8 cellular contexts compared by ENCODE assay signal in genomic region chr4:164971929-164972328, GRCh38. TPM values are rescaled to one million over a fixed set of nuclear protein-coding genes. Genes with fewer than 3 reads are reported as not detected.
"Had no signal": no experiment of that assay in that cellular context is flagged by ENCODE, and none has a peak within 500 bp of the region (broad histone marks: within the 10 kb centered on the region; RNA-seq: fewer than 3 reads in every experiment).

No MANE protein-coding gene starts in this region.

RNA-seq across cellular contexts. Expression of gene TRIM61, which starts 5.5 kb away (rescaled TPM):
- total RNA-seq: RPMI7951 had no signal

RNA-seq across cellular contexts. Expression of gene TRIM60, which starts 59.9 kb away (rescaled TPM):
- total RNA-seq: activated CD8-positive, alpha-beta T cell treated with anti-CD3 and anti-CD28 coated beads for 36 hours; activated naive CD8-positive, alpha-beta T cell treated with anti-CD3 and anti-CD28 coated beads for 36 hours; activated T-cell treated with anti-CD3 and anti-CD28 coated beads, Interleukin-2, amount 50 U/mL, for 72 hours; activated T-helper 2 cell treated with anti-CD3 and anti-CD28 coated beads, Interferon-gamma antibody, Interleukin-2, Interleukin-4, amounts not matched to agents 10 μg/mL and 5 μg/mL and 100 μg/mL, durations not matched to agents 14 hours and 24 hours and 36 hours; cardiac septum; RPMI7951; T-helper 2 cell treated with Interferon-gamma antibody and Interleukin-4, amounts not matched to agents 100 ng/mL and 5 ng/mL, for 36 hours had no signal
- polyA plus RNA-seq: adipose tissue had no signal
